In genomic region chr4:122686709-122687108, GRCh38 we compare ENCODE assay signal across 1 cellular context.
TF ChIP-seq lines count a peak whose summit lies in the region.

No MANE protein-coding gene starts in this region.

TF ChIP-seq in GM12878, 131 proteins besides CTCF, POLR2A, EP300 and RAD21 (continued from another document):
- TF ChIP-seq NR2F1 (conservative IDR thresholded peaks at IDR 0.05) (no peak), ZNF592 (IDR thresholded peaks at IDR 0.05) (no peak), RUNX3 (IDR thresholded peaks at IDR 0.05; ENCODE audit: low read length) (0 out of 2 replicates have a peak, but pooled peaks have one; percentile 4), MEF2A (IDR thresholded peaks at IDR 0.05; ENCODE audit: insufficient read depth, low read depth, low read length) (0 out of 2 replicates have a peak, but pooled peaks have one; percentile 56)
